Comparison of ENCODE assay signal across 8 cellular contexts in the genomic region with DNA sequence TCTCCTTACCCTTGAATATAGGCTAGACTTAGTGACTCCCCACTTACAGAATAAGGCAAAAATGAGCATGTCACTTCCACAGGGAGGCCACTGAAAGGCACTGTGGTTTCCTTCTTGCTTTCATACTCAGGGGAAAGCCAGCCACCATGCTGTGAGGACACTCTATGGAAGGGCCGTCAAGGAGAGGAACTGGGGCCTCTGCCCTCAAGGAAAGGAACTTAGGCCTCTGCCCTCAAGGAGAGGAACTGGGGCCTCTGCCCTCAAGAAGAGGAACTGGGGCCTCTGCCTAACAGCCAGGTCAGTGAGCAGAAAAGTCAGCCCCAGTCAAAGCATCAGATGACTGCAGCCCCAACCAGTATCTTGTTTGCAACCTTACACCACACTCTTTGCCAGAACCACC. TPM values are rescaled to one million over a fixed set of nuclear protein-coding genes. Genes with fewer than 3 reads are reported as not detected.
DNase-seq lines count a peak whose midpoint lies in the region; ATAC-seq and TF ChIP-seq lines count a peak whose summit lies in the region.

No MANE protein-coding gene starts in this region.

- no peak overlapping the region for H3K27ac ChIP-seq in foreskin keratinocyte

- peaks cover 4% of the 10 kb centered on the region for H3K4me1 Mint-ChIP-seq in T-helper 17 cell
- H3K4me1 Mint-ChIP-seq in natural killer cell treated with Interleukin-12 subunit alpha and Interleukin-12 subunit beta and Interleukin-15 and Interleukin-18, amount 100 ng/mL, for 72 hours (ENCODE audit: low read depth in 2 of 2) = no peaks in the 10 kb centered on the region

- no peaks in the 10 kb centered on the region for H3K27me3 ChIP-seq in foreskin keratinocyte

- ATAC-seq in GM19035 (IDR thresholded peaks at IDR 0.05; ENCODE audit: unreplicated experiment) (peak; percentile 97), HG03108 (IDR thresholded peaks at IDR 0.05; ENCODE audit: unreplicated experiment) (peak; percentile 98), T-helper 17 cell (peak; percentile 69), foreskin keratinocyte (no peak)
- peak; percentile 11 to 69 for ATAC-seq in natural killer cell treated with Interleukin-12 subunit alpha and Interleukin-12 subunit beta and Interleukin-15 and Interleukin-18, amount 100 ng/mL, for 72 hours

- H3K9me3 ChIP-seq in T-helper 17 cell (ENCODE audit: control insufficient read depth, low read length, poor library complexity, severe bottlenecking) = no peaks in the 10 kb centered on the region

- DNase-seq in CD1c-positive myeloid dendritic cell (ENCODE audit: extremely low spot score) = peak; percentile 89
- DNase-seq in T-helper 17 cell = no peak
- DNase-seq in natural killer cell treated with Interleukin-12 subunit alpha and Interleukin-12 subunit beta and Interleukin-15 and Interleukin-18, amount 100 ng/mL, for 72 hours (ENCODE audit: low spot score) = no peak
- no peak for DNase-seq in HuH-7.5 (ENCODE audit: low spot score)
- no peak for DNase-seq in foreskin keratinocyte
- DNase-seq in NCI-H1092 treated with DMSO at 0.1 percent for 48 hours (lab: John Stamatoyannopoulos, UW) = no peak

- no peak overlapping the region for H3K27ac Mint-ChIP-seq in T-helper 17 cell
- H3K27ac Mint-ChIP-seq in natural killer cell treated with Interleukin-12 subunit alpha and Interleukin-12 subunit beta and Interleukin-15 and Interleukin-18, amount 100 ng/mL, for 72 hours = no peak overlapping the region

- H3K4me3 Mint-ChIP-seq in T-helper 17 cell = no peak overlapping the region
- no peak overlapping the region for H3K4me3 Mint-ChIP-seq in natural killer cell treated with Interleukin-12 subunit alpha and Interleukin-12 subunit beta and Interleukin-15 and Interleukin-18, amount 100 ng/mL, for 72 hours

- H3K4me1 ChIP-seq in foreskin keratinocyte = no peaks in the 10 kb centered on the region

- no peaks in the 10 kb centered on the region for H3K27me3 Mint-ChIP-seq in T-helper 17 cell
- no peaks in the 10 kb centered on the region for H3K27me3 Mint-ChIP-seq in natural killer cell treated with Interleukin-12 subunit alpha and Interleukin-12 subunit beta and Interleukin-15 and Interleukin-18, amount 100 ng/mL, for 72 hours

- TF ChIP-seq CTCF in foreskin keratinocyte (conservative IDR thresholded peaks at IDR 0.05) = no peak

- H3K36me3 Mint-ChIP-seq in T-helper 17 cell (ENCODE audit: low read depth) = peaks cover 2% of the 10 kb centered on the region
- H3K36me3 Mint-ChIP-seq in natural killer cell treated with Interleukin-12 subunit alpha and Interleukin-12 subunit beta and Interleukin-15 and Interleukin-18, amount 100 ng/mL, for 72 hours = peaks cover 21% of the 10 kb centered on the region

- H3K9me3 Mint-ChIP-seq in natural killer cell treated with Interleukin-12 subunit alpha and Interleukin-12 subunit beta and Interleukin-15 and Interleukin-18, amount 100 ng/mL, for 72 hours = no peaks in the 10 kb centered on the region

RNA-seq across cellular contexts. Expression of gene VPS35, which starts 30.1 kb away (rescaled TPM):
- total RNA-seq in T-helper 17 cell = 10 to 100 TPM; 37.6 to 43.7 TPM
- total RNA-seq in natural killer cell treated with Interleukin-12 subunit alpha and Interleukin-12 subunit beta and Interleukin-15 and Interleukin-18, amount 100 ng/mL, for 72 hours = 10 to 100 TPM; 61.6 to 84.9 TPM
- total RNA-seq in foreskin keratinocyte = 83.3 and 84.8 TPM in 2 replicates
- 34.1 and 39.7 TPM in 2 replicates for polyA plus RNA-seq in foreskin keratinocyte

RNA-seq across cellular contexts. Expression of gene ORC6, which starts 30.5 kb away (rescaled TPM):
- total RNA-seq in T-helper 17 cell (1 to 10 TPM; 4.4 to 7.8 TPM), foreskin keratinocyte (32.9 and 36.1 TPM in 2 replicates)
- 10 to 100 TPM; 26.1 to 73.1 TPM for total RNA-seq in natural killer cell treated with Interleukin-12 subunit alpha and Interleukin-12 subunit beta and Interleukin-15 and Interleukin-18, amount 100 ng/mL, for 72 hours
- polyA plus RNA-seq in foreskin keratinocyte = 23.5 and 31.6 TPM in 2 replicates

RNA-seq across cellular contexts. Expression of gene SHCBP1, which starts 37.7 kb away (rescaled TPM):
- total RNA-seq in T-helper 17 cell = 1 to 10 TPM; 1.6 to 4.0 TPM
- 10 to 100 TPM; 32.9 to 54.6 TPM for total RNA-seq in natural killer cell treated with Interleukin-12 subunit alpha and Interleukin-12 subunit beta and Interleukin-15 and Interleukin-18, amount 100 ng/mL, for 72 hours
- total RNA-seq in foreskin keratinocyte = 28.8 and 37.1 TPM in 2 replicates
- 11.4 and 16.7 TPM in 2 replicates for polyA plus RNA-seq in foreskin keratinocyte
